Comparison of ENCODE assay signal across 1 cellular context in the genomic region with DNA sequence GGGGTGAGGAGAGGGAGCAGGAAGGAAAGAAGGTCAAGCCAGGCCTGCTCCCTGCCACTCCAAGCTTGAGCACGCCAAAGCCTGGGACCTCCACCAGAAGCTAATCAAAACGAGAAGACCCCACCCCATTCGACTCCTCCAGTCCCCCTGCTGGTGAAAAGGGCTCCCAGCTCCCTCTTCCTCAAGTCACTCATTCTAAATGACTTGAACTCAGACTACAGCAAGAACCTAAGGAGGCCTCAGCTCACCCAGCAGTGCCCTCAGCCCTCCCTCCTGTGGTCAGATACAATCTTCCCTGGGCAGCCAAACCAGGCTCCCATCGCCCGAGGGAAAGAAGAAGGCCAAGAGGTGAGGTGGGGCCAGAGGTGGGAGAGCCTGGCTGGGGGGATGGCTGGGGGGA.
TF ChIP-seq lines count a peak whose summit lies in the region.

No MANE protein-coding gene starts in this region.

TF ChIP-seq in GM23338, 12 proteins besides CTCF, POLR2A, EP300 and RAD21 (continued from another document):
- TF ChIP-seq, protein P1, sequence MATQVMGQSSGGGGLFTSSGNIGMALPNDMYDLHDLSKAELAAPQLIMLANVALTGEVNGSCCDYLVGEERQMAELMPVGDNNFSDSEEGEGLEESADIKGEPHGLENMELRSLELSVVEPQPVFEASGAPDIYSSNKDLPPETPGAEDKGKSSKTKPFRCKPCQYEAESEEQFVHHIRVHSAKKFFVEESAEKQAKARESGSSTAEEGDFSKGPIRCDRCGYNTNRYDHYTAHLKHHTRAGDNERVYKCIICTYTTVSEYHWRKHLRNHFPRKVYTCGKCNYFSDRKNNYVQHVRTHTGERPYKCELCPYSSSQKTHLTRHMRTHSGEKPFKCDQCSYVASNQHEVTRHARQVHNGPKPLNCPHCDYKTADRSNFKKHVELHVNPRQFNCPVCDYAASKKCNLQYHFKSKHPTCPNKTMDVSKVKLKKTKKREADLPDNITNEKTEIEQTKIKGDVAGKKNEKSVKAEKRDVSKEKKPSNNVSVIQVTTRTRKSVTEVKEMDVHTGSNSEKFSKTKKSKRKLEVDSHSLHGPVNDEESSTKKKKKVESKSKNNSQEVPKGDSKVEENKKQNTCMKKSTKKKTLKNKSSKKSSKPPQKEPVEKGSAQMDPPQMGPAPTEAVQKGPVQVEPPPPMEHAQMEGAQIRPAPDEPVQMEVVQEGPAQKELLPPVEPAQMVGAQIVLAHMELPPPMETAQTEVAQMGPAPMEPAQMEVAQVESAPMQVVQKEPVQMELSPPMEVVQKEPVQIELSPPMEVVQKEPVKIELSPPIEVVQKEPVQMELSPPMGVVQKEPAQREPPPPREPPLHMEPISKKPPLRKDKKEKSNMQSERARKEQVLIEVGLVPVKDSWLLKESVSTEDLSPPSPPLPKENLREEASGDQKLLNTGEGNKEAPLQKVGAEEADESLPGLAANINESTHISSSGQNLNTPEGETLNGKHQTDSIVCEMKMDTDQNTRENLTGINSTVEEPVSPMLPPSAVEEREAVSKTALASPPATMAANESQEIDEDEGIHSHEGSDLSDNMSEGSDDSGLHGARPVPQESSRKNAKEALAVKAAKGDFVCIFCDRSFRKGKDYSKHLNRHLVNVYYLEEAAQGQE (IDR thresholded peaks at IDR 0.05; ENCODE audit: unreplicated experiment) = no peak
- no peak for TF ChIP-seq EZH2 (IDR thresholded peaks at IDR 0.05; ENCODE audit: low read depth, unreplicated experiment)
